8 cellular contexts compared by ENCODE assay signal in genomic region chr17:16569358-16569712, GRCh38. TPM values are rescaled to one million over a fixed set of nuclear protein-coding genes. Genes with fewer than 3 reads are reported as not detected.
A peak's percentile ranks its signal among the peaks of the same experiment; 100 is the strongest.
DNase-seq lines count a peak whose midpoint lies in the region; ATAC-seq, FAIRE-seq and TF ChIP-seq lines count a peak whose summit lies in the region.

No MANE protein-coding gene starts in this region.

- H3K4me3 ChIP-seq in endodermal cell (ENCODE audit: low read length), result no peak overlapping the region
- H3K4me3 ChIP-seq in testis, result peak overlapping the region; percentile 71 to 85
- no peak overlapping the region for H3K4me3 ChIP-seq in small intestine (ENCODE audit: low read depth in 1 of 2, low read length in 2 of 2)

- FAIRE-seq in small intestine (lab: Jason Lieb, UNC), result no peak

- H3K27me3 ChIP-seq in endodermal cell (ENCODE audit: control insufficient read depth, insufficient read depth, low read length, poor library complexity, severe bottlenecking), result peaks cover 51% of the 10 kb centered on the region
- H3K27me3 ChIP-seq in testis, result no peaks in the 10 kb centered on the region
- no peaks in the 10 kb centered on the region for H3K27me3 ChIP-seq in small intestine (ENCODE audit: control insufficient read depth in 2 of 2, insufficient read depth in 2 of 2, low read length in 2 of 2)

- H3K36me3 Mint-ChIP-seq in activated naive CD4-positive, alpha-beta T cell treated with anti-CD3 and anti-CD28 coated beads, Interleukin-2, amount 50 U/mL, for 24 hours, result peaks cover 6% of the 10 kb centered on the region
- peaks cover 9% of the 10 kb centered on the region for H3K36me3 Mint-ChIP-seq in endodermal cell (ENCODE audit: low read depth)

- H3K27me3 Mint-ChIP-seq in activated naive CD4-positive, alpha-beta T cell treated with anti-CD3 and anti-CD28 coated beads, Interleukin-2, amount 50 U/mL, for 24 hours, result no peaks in the 10 kb centered on the region
- peaks cover 63% of the 10 kb centered on the region for H3K27me3 Mint-ChIP-seq in endodermal cell (ENCODE audit: insufficient read depth)

- no peak for DNase-seq in activated naive CD4-positive, alpha-beta T cell treated with Interleukin-2 at 50 U/mL for 16 hours
- no peak for DNase-seq in endodermal cell
- no peak for DNase-seq in testis
- no peak for DNase-seq in small intestine
- no peak for DNase-seq in Right ventricle myocardium inferior (ENCODE audit: missing footprints)
- no peak for DNase-seq in NCI-H2107 treated with DMSO at 0.1 percent for 48 hours (lab: John Stamatoyannopoulos, UW; ENCODE audit: unreplicated experiment)

- TF ChIP-seq POLR2A in testis (IDR thresholded peaks at IDR 0.05), result no peak

- 30 to 36% methylated on average over 10 to 14 of the region's 14 CpGs for WGBS in endodermal cell (ENCODE audit: insufficient coverage in 1 of 2, insufficient read length in 1 of 2), 2 experiments
- 12 to 15% methylated on average over 14 of the region's 14 CpGs for WGBS in testis, 2 donors
- 21 to 23% (median 22%) methylated on average over 14 of the region's 14 CpGs for WGBS in small intestine, 3 donors

- intact Hi-C loops in testis (cut with DNase I; ENCODE audit: low total_unique reads) (no loop called here), Right ventricle myocardium inferior (cut with DNase I) (no loop called here)

- no peaks in the 10 kb centered on the region for H3K36me3 ChIP-seq in endodermal cell (ENCODE audit: control insufficient read depth, insufficient read depth, low read length)
- no peaks in the 10 kb centered on the region for H3K36me3 ChIP-seq in testis (ENCODE audit: low read depth, missing control alignments)
- no peaks in the 10 kb centered on the region for H3K36me3 ChIP-seq in small intestine (ENCODE audit: control insufficient read depth in 2 of 2, insufficient read depth in 2 of 2, low read length in 2 of 2)

- peak; percentile 29 for ATAC-seq in HG03558 (IDR thresholded peaks at IDR 0.05; ENCODE audit: extremely low read depth, unreplicated experiment)
- ATAC-seq in Right ventricle myocardium inferior, result no peak

- TF ChIP-seq CTCF in endodermal cell (conservative IDR thresholded peaks at IDR 0.05) (no peak), testis (IDR thresholded peaks at IDR 0.05) (no peak)

- H3K27ac ChIP-seq in endodermal cell (ENCODE audit: low read depth, low read length) (no peak overlapping the region), testis (no peak overlapping the region), small intestine (ENCODE audit: low read depth in 1 of 2, low read length in 1 of 2) (no peak overlapping the region)

- H3K4me1 Mint-ChIP-seq in activated naive CD4-positive, alpha-beta T cell treated with anti-CD3 and anti-CD28 coated beads, Interleukin-2, amount 50 U/mL, for 24 hours, result peaks cover 14% of the 10 kb centered on the region
- H3K4me1 Mint-ChIP-seq in endodermal cell, result no peaks in the 10 kb centered on the region

- no peaks in the 10 kb centered on the region for H3K9me3 Mint-ChIP-seq in activated naive CD4-positive, alpha-beta T cell treated with anti-CD3 and anti-CD28 coated beads, Interleukin-2, amount 50 U/mL, for 24 hours
- no peaks in the 10 kb centered on the region for H3K9me3 Mint-ChIP-seq in endodermal cell

- peak overlapping the region; percentile 70 for H3K27ac Mint-ChIP-seq in activated naive CD4-positive, alpha-beta T cell treated with anti-CD3 and anti-CD28 coated beads, Interleukin-2, amount 50 U/mL, for 24 hours
- no peak overlapping the region for H3K27ac Mint-ChIP-seq in endodermal cell

- H3K9me3 ChIP-seq in endodermal cell (ENCODE audit: control insufficient read depth, low read length) (no peaks in the 10 kb centered on the region), testis (no peaks in the 10 kb centered on the region), small intestine (ENCODE audit: control insufficient read depth, low read depth) (no peaks in the 10 kb centered on the region)

- H3K4me1 ChIP-seq in endodermal cell (ENCODE audit: control insufficient read depth, insufficient read depth, low read length) (no peaks in the 10 kb centered on the region), testis (no peaks in the 10 kb centered on the region), small intestine (ENCODE audit: control insufficient read depth in 2 of 2, insufficient read depth in 1 of 2, low read depth in 1 of 2, low read length in 1 of 2) (no peaks in the 10 kb centered on the region)

- peak overlapping the region; percentile 88 for H3K4me3 Mint-ChIP-seq in activated naive CD4-positive, alpha-beta T cell treated with anti-CD3 and anti-CD28 coated beads, Interleukin-2, amount 50 U/mL, for 24 hours
- peak overlapping the region; percentile 67 for H3K4me3 Mint-ChIP-seq in endodermal cell

- no peak overlapping the region for H3K9ac ChIP-seq in endodermal cell (ENCODE audit: extremely low read depth, low read length, poor library complexity, severe bottlenecking)

RNA-seq across cellular contexts. Expression of gene ZNF287, which starts 0.3 kb away (rescaled TPM):
- total RNA-seq in endodermal cell, result 10 to 100 TPM in 1 of 2 donors, 1 to 10 TPM in 1; 6.9 to 16.4 TPM
- 9.7 TPM for polyA plus RNA-seq in endodermal cell (2013, experiment 1 of 2)
- polyA plus RNA-seq in endodermal cell (2013, experiment 2 of 2), result 9.5 TPM
- 10 to 100 TPM in 1 of 2 donors, 1 to 10 TPM in 1; 8.5 to 12.1 TPM for total RNA-seq in testis
- polyA plus RNA-seq in testis (ENCODE audit: insufficient read depth, low read depth, low replicate concordance), result 3.7 TPM
- 1 to 10 TPM in 1 of 3 donors, under 1 TPM in 1, not detected in 1; 0.81 to 2.2 TPM for polyA plus RNA-seq in small intestine
- 8.0 TPM for total RNA-seq in Right ventricle myocardium inferior

Comparison
In these comparisons a context has a peak if more than half of its experiments do, and no peak if none do; other contexts are left out.
1. H3K4me3 ChIP-seq: peak in testis (2 of 2); none in endodermal cell (single experiment) and small intestine (0 of 2).